Comparison of ENCODE assay signal across 8 cellular contexts in genomic region chr6:3117912-3118352, GRCh38. TPM values are rescaled to one million over a fixed set of nuclear protein-coding genes. Genes with fewer than 3 reads are reported as not detected.
DNase-seq lines count a peak whose midpoint lies in the region; ATAC-seq and TF ChIP-seq lines count a peak whose summit lies in the region.

No MANE protein-coding gene starts in this region.

- ATAC-seq in HG02884 (IDR thresholded peaks at IDR 0.05; ENCODE audit: unreplicated experiment) (peak; percentile 3), mucosa of descending colon (no peak), HG02981 (IDR thresholded peaks at IDR 0.05; ENCODE audit: unreplicated experiment) (no peak), HG03378 (IDR thresholded peaks at IDR 0.05; ENCODE audit: unreplicated experiment) (no peak)

- H3K4me3 Mint-ChIP-seq in MCF 10A (ENCODE audit: unreplicated experiment) = peak overlapping the region; percentile 80

- intact Hi-C loops in MCF 10A (cut with micrococcal nuclease) = loop anchor here (1.0 to 5.0 kb wide), 3 partner anchors 39 to 119 kb away; partner anchors contain the start of genes NQO2 and TUBB2A
- intact Hi-C loops in mucosa of descending colon (cut with DNase I, micrococcal nuclease) = no loop called here

- H3K79me2 ChIP-seq in ACC112 (ENCODE audit: control insufficient read depth, insufficient read depth, low read length, unreplicated experiment) = peaks cover 5% of the 10 kb centered on the region

- TF ChIP-seq CTCF in MCF 10A (IDR thresholded peaks at IDR 0.05; ENCODE audit: unreplicated experiment) (no peak), mucosa of descending colon (IDR thresholded peaks at IDR 0.05) (no peak)

- H2AFZ ChIP-seq in ACC112 (ENCODE audit: low read length, unreplicated experiment) = peak overlapping the region; percentile 73

- H3K4me1 Mint-ChIP-seq in MCF 10A (ENCODE audit: insufficient read depth, unreplicated experiment) = peaks cover 14% of the 10 kb centered on the region

- peaks cover 8% of the 10 kb centered on the region for H3K36me3 Mint-ChIP-seq in MCF 10A (ENCODE audit: insufficient read depth, unreplicated experiment)

- H3K9me3 Mint-ChIP-seq in MCF 10A (ENCODE audit: unreplicated experiment) = no peaks in the 10 kb centered on the region

- peak overlapping the region; percentile 93 for H3K27ac ChIP-seq in ACC112 (ENCODE audit: low read depth, low read length)

- DNase-seq in MCF 10A (ENCODE audit: unreplicated experiment) = no peak
- no peak for DNase-seq in mucosa of descending colon
- no peak for DNase-seq in effector CD4-positive, alpha-beta T cell
- no peak for DNase-seq in activated gamma-delta T cell (lab: John Stamatoyannopoulos, UW)

- H3K9me3 ChIP-seq in mucosa of descending colon = no peaks in the 10 kb centered on the region

- no peaks in the 10 kb centered on the region for H3K27me3 ChIP-seq in ACC112 (ENCODE audit: insufficient read depth, low read length)

- POLR2A ChIA-PET in MCF 10A (lab: Yijun Ruan, JAX) = interaction anchor here (0.6 to 2.2 kb wide), 11 partner anchors 9 to 164 kb away, joined by 3 to 9 read pairs (median 4); partner anchors contain the start of gene RIPK1

- no peaks in the 10 kb centered on the region for H3K27me3 Mint-ChIP-seq in MCF 10A (ENCODE audit: insufficient read depth, unreplicated experiment)

- CTCF ChIA-PET in MCF 10A (lab: Yijun Ruan, JAX) = no interaction called here

- H3K4me3 ChIP-seq in ACC112 (ENCODE audit: low read depth, low read length) (peak overlapping the region; percentile 97), mucosa of descending colon (peak overlapping the region; percentile 42)

- peaks cover 10% of the 10 kb centered on the region for H3K4me1 ChIP-seq in ACC112 (ENCODE audit: control insufficient read depth, insufficient read depth, low read length, unreplicated experiment)
- peaks cover 12% of the 10 kb centered on the region for H3K4me1 ChIP-seq in mucosa of descending colon (ENCODE audit: low read depth)

- peaks cover 8% of the 10 kb centered on the region; the same call in 1 of the 2 replicates for H3K36me3 ChIP-seq in ACC112 (ENCODE audit: insufficient read depth, low read length)
- H3K36me3 ChIP-seq in mucosa of descending colon (ENCODE audit: low read depth) = peaks cover 5% of the 10 kb centered on the region

- peak overlapping the region; percentile 98 for H3K27ac Mint-ChIP-seq in MCF 10A (ENCODE audit: low read depth, unreplicated experiment)

- TSS peak; percentile 94 for BruUV-seq in MCF 10A (replicated peaks; lab: Mats Ljungman, UMichigan)

RNA-seq across cellular contexts. Expression of gene BPHL, which starts 0.6 kb away (rescaled TPM):
- total RNA-seq in MCF 10A (2022) (13.2 and 17.5 TPM in 2 replicates), mucosa of descending colon (10 to 100 TPM; 17.6 to 30.7 (median 30.0) TPM)

RNA-seq across cellular contexts. Expression of gene TUBB2A, which starts 39.4 kb away (rescaled TPM):
- total RNA-seq in MCF 10A (2022) (13.3 and 17.8 TPM in 2 replicates), mucosa of descending colon (10 to 100 TPM; 16.4 to 92.8 (median 38.4) TPM)

RNA-seq across cellular contexts. Expression of gene RIPK1, which starts 49.6 kb away (rescaled TPM):
- total RNA-seq in MCF 10A (2022) (16.8 and 21.2 TPM in 2 replicates), mucosa of descending colon (10 to 100 TPM; 33.1 to 41.9 (median 35.8) TPM)
